Comparison of ENCODE assay signal across 25 cellular contexts in genomic region chr12:91419809-91420208, GRCh38.
"Had no signal": no experiment of that assay in that cellular context is flagged by ENCODE, and none has a peak within 500 bp of the region (broad histone marks: within the 10 kb centered on the region; RNA-seq: fewer than 3 reads in every experiment).

No MANE protein-coding gene starts in this region.

- H3K4me1 Mint-ChIP-seq: immature natural killer cell, naive B cell had no signal

- H3K9me3 ChIP-seq: left ventricle myocardium inferior, prostate gland, right lobe of liver, stomach, thoracic aorta, transverse colon had no signal

- H3K4me3 Mint-ChIP-seq: dendritic cell treated with granulocyte-macrophage colony-stimulating factor and Interleukin-4, amounts not matched to agents 40 ng/mL and 50 ng/mL, for 4 days; effector memory CD8-positive, alpha-beta T cell; immature natural killer cell; naive B cell; nephron had no signal

- H3K27me3 ChIP-seq: right lobe of liver, stomach, transverse colon had no signal

- H3K9me3 Mint-ChIP-seq: dendritic cell treated with granulocyte-macrophage colony-stimulating factor and Interleukin-4, amounts not matched to agents 40 ng/mL and 50 ng/mL, for 4 days; effector memory CD8-positive, alpha-beta T cell; immature natural killer cell; nephron had no signal

- H3K36me3 ChIP-seq: left ventricle myocardium inferior, prostate gland, right lobe of liver, stomach, thoracic aorta, transverse colon had no signal

- H3K9ac ChIP-seq: parathyroid adenoma had no signal

- DNase-seq: cerebellar nuclear complex; effector memory CD8-positive, alpha-beta T cell; foreskin melanocyte; immature natural killer cell; kidney; left cardiac atrium; left ventricle myocardium inferior; mesenchymal stem cell; midbrain; naive B cell; retina; right lobe of liver; stimulated activated CD4-positive, alpha-beta T cell treated with anti-CD3 and anti-CD28 coated beads, Interleukin-2, amount 100 ng/mL, for 24 hours; stimulated activated CD4-positive, alpha-beta T cell treated with anti-CD3 and anti-CD28 coated beads, Interleukin-4, amount 100 ng/mL, for 4 hours; stimulated activated naive CD4-positive, alpha-beta T cell; stomach; substantia nigra; transverse colon had no signal

- H3K27ac ChIP-seq: left ventricle myocardium inferior, parathyroid adenoma, prostate gland, right lobe of liver, skin epidermis, stomach, thoracic aorta, transverse colon had no signal

- ATAC-seq: effector memory CD8-positive, alpha-beta T cell; left cardiac atrium; right lobe of liver had no signal

- H3K79me2 ChIP-seq: parathyroid adenoma had no signal

- H3K4me1 ChIP-seq: left ventricle myocardium inferior, parathyroid adenoma, prostate gland, right lobe of liver had no signal

- H3K36me3 Mint-ChIP-seq: immature natural killer cell, naive B cell had no signal

- H3K4me3 ChIP-seq: left ventricle myocardium inferior, lung, prostate gland, right lobe of liver, skin epidermis, stomach, thoracic aorta, transverse colon had no signal

- H2AFZ ChIP-seq: parathyroid adenoma had no signal

- H3K27me3 Mint-ChIP-seq: dendritic cell treated with granulocyte-macrophage colony-stimulating factor and Interleukin-4, amounts not matched to agents 40 ng/mL and 50 ng/mL, for 4 days had no signal

- H3K27ac Mint-ChIP-seq: dendritic cell treated with granulocyte-macrophage colony-stimulating factor and Interleukin-4, amounts not matched to agents 40 ng/mL and 50 ng/mL, for 4 days; effector memory CD8-positive, alpha-beta T cell; immature natural killer cell; naive B cell; nephron had no signal
